Comparison of ENCODE assay signal across 8 cellular contexts in genomic region chr21:15731243-15731613, GRCh38. TPM values are rescaled to one million over a fixed set of nuclear protein-coding genes. Genes with fewer than 3 reads are reported as not detected.
DNase-seq lines count a peak whose midpoint lies in the region; ATAC-seq and TF ChIP-seq lines count a peak whose summit lies in the region.

No MANE protein-coding gene starts in this region.

- no peaks in the 10 kb centered on the region for H3K9me3 Mint-ChIP-seq in CD8-positive, alpha-beta memory T cell
- peaks cover 0 to 2% (median 0%) of the 10 kb centered on the region in 11 donors for H3K9me3 Mint-ChIP-seq in naive thymus-derived CD4-positive, alpha-beta T cell

- no peak for ATAC-seq in naive thymus-derived CD4-positive, alpha-beta T cell

- no peak for TF ChIP-seq CTCF in choroid plexus epithelial cell (conservative IDR thresholded peaks at IDR 0.05; ENCODE audit: low read depth, low read length)

- H3K36me3 ChIP-seq in CD8-positive, alpha-beta memory T cell (ENCODE audit: insufficient read depth, low read length) = no peaks in the 10 kb centered on the region
- H3K36me3 ChIP-seq in MG63 = no peaks in the 10 kb centered on the region
- no peaks in the 10 kb centered on the region for H3K36me3 ChIP-seq in naive thymus-derived CD4-positive, alpha-beta T cell (ENCODE audit: control insufficient read depth in 2 of 3, insufficient read depth in 3 of 3, low read length in 3 of 3)

- DNase-seq in CD8-positive, alpha-beta memory T cell = peak in 2 of 5 donors; percentile 6 to 19
- DNase-seq in MG63 = no peak
- no peak for DNase-seq in choroid plexus epithelial cell (ENCODE audit: low read depth)
- DNase-seq in naive thymus-derived CD4-positive, alpha-beta T cell = peak in 1 of 9 donors; percentile 16
- DNase-seq in AG08395 (ENCODE audit: low spot score) = no peak
- DNase-seq in NCI-H345 treated with DMSO at 0.1 percent for 48 hours (lab: John Stamatoyannopoulos, UW; ENCODE audit: unreplicated experiment) = no peak
- no peak for DNase-seq in NCI-H1694 (lab: John Stamatoyannopoulos, UW)
- no peak for DNase-seq in AML-193 (lab: John Stamatoyannopoulos, UW)

- peak overlapping the region; percentile 71 for H3K27ac ChIP-seq in CD8-positive, alpha-beta memory T cell (ENCODE audit: low read depth, low read length)
- H3K27ac ChIP-seq in naive thymus-derived CD4-positive, alpha-beta T cell (ENCODE audit: low read depth, low read length) = peak overlapping the region; percentile 83

- H3K4me1 ChIP-seq in CD8-positive, alpha-beta memory T cell (ENCODE audit: insufficient read depth, low read length) = peaks cover 44% of the 10 kb centered on the region
- peaks cover 30 to 35% of the 10 kb centered on the region in 2 donors for H3K4me1 ChIP-seq in naive thymus-derived CD4-positive, alpha-beta T cell (ENCODE audit: control insufficient read depth in 2 of 2, insufficient read depth in 2 of 2, low read length in 2 of 2)

- peaks cover 0 to 7% (median 0%) of the 10 kb centered on the region in 3 donors for H3K36me3 Mint-ChIP-seq in CD8-positive, alpha-beta memory T cell
- peaks cover 0 to 8% (median 0%) of the 10 kb centered on the region in 5 donors for H3K36me3 Mint-ChIP-seq in naive thymus-derived CD4-positive, alpha-beta T cell

- POLR2A ChIA-PET in CD8-positive, alpha-beta memory T cell (lab: Charles Lee) = interaction anchor here (0.9 kb wide), 1 partner anchor 65 kb away, joined by 12 read pairs; no protein-coding TSS in a partner anchor
- POLR2A ChIA-PET in naive thymus-derived CD4-positive, alpha-beta T cell (lab: Charles Lee) = interaction anchor here (1.0 to 1.5 kb wide), 3 partner anchors 90 to 1055 kb away, joined by 3 to 5 read pairs (median 5); partner anchors contain the start of gene NRIP1

- peak overlapping the region; percentile 55 to 96 (median 92) for H3K27ac Mint-ChIP-seq in CD8-positive, alpha-beta memory T cell
- H3K27ac Mint-ChIP-seq in naive thymus-derived CD4-positive, alpha-beta T cell = peak overlapping the region; percentile 85 to 97 (median 94)

- peak overlapping the region; percentile 69 for H3K4me3 ChIP-seq in CD8-positive, alpha-beta memory T cell (ENCODE audit: low read length)
- H3K4me3 ChIP-seq in MG63 = peak overlapping the region; percentile 64
- peak overlapping the region; percentile 81 for H3K4me3 ChIP-seq in choroid plexus epithelial cell (ENCODE audit: low read depth, low read length)
- peak overlapping the region; percentile 55 for H3K4me3 ChIP-seq in naive thymus-derived CD4-positive, alpha-beta T cell (ENCODE audit: low read length)

- CTCF ChIA-PET in CD8-positive, alpha-beta memory T cell (lab: Charles Lee) = interaction anchor here (1.0 kb wide), 1 partner anchor 87 kb away, joined by 3 read pairs; no protein-coding TSS in a partner anchor
- CTCF ChIA-PET in naive thymus-derived CD4-positive, alpha-beta T cell (lab: Charles Lee) = no interaction called here

- peaks cover 0 to 4% of the 10 kb centered on the region in 2 donors for H3K27me3 Mint-ChIP-seq in CD8-positive, alpha-beta memory T cell
- peaks cover 0 to 26% (median 0%) of the 10 kb centered on the region in 5 donors for H3K27me3 Mint-ChIP-seq in naive thymus-derived CD4-positive, alpha-beta T cell

- no peaks in the 10 kb centered on the region for H3K27me3 ChIP-seq in CD8-positive, alpha-beta memory T cell (ENCODE audit: insufficient read depth, low read length, poor library complexity, severe bottlenecking)
- H3K27me3 ChIP-seq in MG63 = no peaks in the 10 kb centered on the region
- H3K27me3 ChIP-seq in naive thymus-derived CD4-positive, alpha-beta T cell (ENCODE audit: control insufficient read depth in 2 of 2, insufficient read depth in 2 of 2, low read length in 2 of 2) = no peaks in the 10 kb centered on the region

- peak overlapping the region; percentile 92 to 98 (median 97) for H3K4me3 Mint-ChIP-seq in CD8-positive, alpha-beta memory T cell
- H3K4me3 Mint-ChIP-seq in naive thymus-derived CD4-positive, alpha-beta T cell = peak overlapping the region; percentile 92 to 98 (median 97)

- intact Hi-C loops in naive thymus-derived CD4-positive, alpha-beta T cell (cut with micrococcal nuclease) = loop anchor here (2.0 to 5.0 kb wide), 4 partner anchors 1054 to 1881 kb away; partner anchors contain the start of genes BTG3 (in 2 of the 2) and SAMSN1 (in 1 of the 2)

- H3K4me1 Mint-ChIP-seq in CD8-positive, alpha-beta memory T cell = peaks cover 37 to 57% (median 52%) of the 10 kb centered on the region in 3 donors
- H3K4me1 Mint-ChIP-seq in naive thymus-derived CD4-positive, alpha-beta T cell = peaks cover 19 to 58% (median 46%) of the 10 kb centered on the region in 7 donors

- no peaks in the 10 kb centered on the region for H3K9me3 ChIP-seq in CD8-positive, alpha-beta memory T cell (ENCODE audit: low read length)
- no peaks in the 10 kb centered on the region for H3K9me3 ChIP-seq in MG63
- H3K9me3 ChIP-seq in naive thymus-derived CD4-positive, alpha-beta T cell (ENCODE audit: control insufficient read depth in 2 of 3, low read length in 3 of 3) = no peaks in the 10 kb centered on the region

RNA-seq across cellular contexts. Expression of gene USP25, which starts 1.4 kb away (rescaled TPM):
- total RNA-seq in CD8-positive, alpha-beta memory T cell = 10 to 100 TPM; 32.9 to 36.1 TPM
- polyA plus RNA-seq in CD8-positive, alpha-beta memory T cell = 29.0 TPM
- 16.4 and 25.1 TPM in 2 replicates for total RNA-seq in MG63 (2014; rRNA removed; shearing (Covaris generic); ENCODE audit: low replicate concordance)
- 10 to 100 TPM; 51.0 to 67.4 (median 56.5) TPM for total RNA-seq in naive thymus-derived CD4-positive, alpha-beta T cell
- polyA plus RNA-seq in naive thymus-derived CD4-positive, alpha-beta T cell = 10 to 100 TPM in 1 of 2 donors, 1 to 10 TPM in 1; 9.6 to 21.0 TPM
